Comparison of ENCODE assay signal across 10 cellular contexts in the genomic region with DNA sequence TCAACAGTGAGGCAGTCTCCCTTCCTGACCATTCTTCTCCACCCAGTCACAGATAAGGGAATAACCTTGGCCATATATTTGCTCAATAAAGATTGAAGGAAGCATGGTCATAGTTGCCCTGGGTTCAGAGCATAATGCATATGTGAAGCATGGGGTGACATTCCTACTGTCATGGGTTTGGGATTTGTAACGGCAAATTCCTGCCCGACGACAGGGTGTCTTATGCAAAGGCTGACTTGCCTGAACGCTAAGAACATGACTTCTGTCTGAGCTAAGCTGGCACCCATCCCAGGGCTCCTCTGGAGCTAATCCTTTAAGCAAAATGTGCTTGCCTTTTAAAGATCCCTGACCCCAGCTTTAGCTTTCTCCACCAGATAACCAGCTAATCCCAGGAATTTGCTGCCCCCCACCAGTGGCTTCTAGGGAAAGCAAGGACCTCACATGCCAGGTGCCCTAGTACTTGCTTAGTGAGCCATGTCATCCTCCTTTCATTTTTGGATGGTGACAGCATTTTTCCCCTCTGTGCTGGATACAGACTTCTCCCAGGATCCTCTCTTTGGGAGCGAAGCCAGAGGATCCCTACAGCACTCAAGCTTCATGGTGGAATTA. TPM values are rescaled to one million over a fixed set of nuclear protein-coding genes. Genes with fewer than 3 reads are reported as not detected.
DNase-seq lines count a peak whose midpoint lies in the region; ATAC-seq and TF ChIP-seq lines count a peak whose summit lies in the region.
"Had no signal": no experiment of that assay in that cellular context is flagged by ENCODE, and none has a peak within 500 bp of the region (broad histone marks: within the 10 kb centered on the region; RNA-seq: fewer than 3 reads in every experiment).

No MANE protein-coding gene starts in this region.

- no peaks in the 10 kb centered on the region for H3K9me3 ChIP-seq in tibial artery

- TF ChIP-seq CTCF in brain (conservative IDR thresholded peaks at IDR 0.05) (no peak), tibial artery (IDR thresholded peaks at IDR 0.05) (no peak)

- H3K27me3 ChIP-seq in tibial artery = no peaks in the 10 kb centered on the region

- H3K36me3 Mint-ChIP-seq in activated CD4-positive, alpha-beta T cell treated with anti-CD3 and anti-CD28 coated beads for 36 hours (ENCODE audit: low read depth) = peaks cover 74% of the 10 kb centered on the region
- peaks cover 75% of the 10 kb centered on the region for H3K36me3 Mint-ChIP-seq in activated CD4-positive, alpha-beta T cell treated with anti-CD3 and anti-CD28 coated beads, Interleukin-2, amount 10 ng/mL, durations not matched to agents 7 days and 5 days (ENCODE audit: low read depth)
- H3K36me3 Mint-ChIP-seq in brain (peaks cover 39% of the 10 kb centered on the region), immature natural killer cell (peaks cover 20 to 67% (median 45%) of the 10 kb centered on the region in 3 donors)

- CTCF ChIA-PET in activated CD4-positive, alpha-beta T cell treated with anti-CD3 and anti-CD28 coated beads for 36 hours (lab: Charles Lee) = interaction anchor here (0.8 to 3.8 kb wide), 4 partner anchors 9 to 38 kb away, joined by 3 to 17 read pairs (median 4); no protein-coding TSS in a partner anchor
- CTCF ChIA-PET in activated CD4-positive, alpha-beta T cell treated with anti-CD3 and anti-CD28 coated beads, Interleukin-2, amount 10 ng/mL, durations not matched to agents 7 days and 5 days (lab: Charles Lee) = interaction anchor here (0.6 to 2.7 kb wide), 6 partner anchors 9 to 35 kb away, joined by 3 to 14 read pairs (median 4); a partner anchor contains a TSS

- intact Hi-C loops in activated CD4-positive, alpha-beta T cell treated with anti-CD3 and anti-CD28 coated beads for 36 hours (cut with DNase I, micrococcal nuclease) = no loop called here
- intact Hi-C loops in tibial artery (cut with DNase I; ENCODE audit: low total_unique reads) = no loop called here

- no peaks in the 10 kb centered on the region for H3K27me3 Mint-ChIP-seq in activated CD4-positive, alpha-beta T cell treated with anti-CD3 and anti-CD28 coated beads for 36 hours
- H3K27me3 Mint-ChIP-seq in activated CD4-positive, alpha-beta T cell treated with anti-CD3 and anti-CD28 coated beads, Interleukin-2, amount 10 ng/mL, durations not matched to agents 7 days and 5 days = no peaks in the 10 kb centered on the region
- H3K27me3 Mint-ChIP-seq in brain (no peaks in the 10 kb centered on the region), immature natural killer cell (ENCODE audit: low read depth in 3 of 3) (no peaks in the 10 kb centered on the region)
- H3K27me3 Mint-ChIP-seq: B cell had no signal

- no peak overlapping the region for H3K4me3 Mint-ChIP-seq in activated CD4-positive, alpha-beta T cell treated with anti-CD3 and anti-CD28 coated beads for 36 hours
- H3K4me3 Mint-ChIP-seq in activated CD4-positive, alpha-beta T cell treated with anti-CD3 and anti-CD28 coated beads, Interleukin-2, amount 10 ng/mL, durations not matched to agents 7 days and 5 days = no peak overlapping the region
- H3K4me3 Mint-ChIP-seq in brain (peak overlapping the region in 4 of 5 experiments; percentile 9 to 35 (median 26)), immature natural killer cell (no peak overlapping the region)
- H3K4me3 Mint-ChIP-seq: B cell had no signal

- peak overlapping the region; percentile 55 for H3K27ac Mint-ChIP-seq in activated CD4-positive, alpha-beta T cell treated with anti-CD3 and anti-CD28 coated beads for 36 hours
- H3K27ac Mint-ChIP-seq in activated CD4-positive, alpha-beta T cell treated with anti-CD3 and anti-CD28 coated beads, Interleukin-2, amount 10 ng/mL, durations not matched to agents 7 days and 5 days = no peak overlapping the region
- H3K27ac Mint-ChIP-seq in brain (peak overlapping the region; percentile 82 to 97 (median 94)), immature natural killer cell (peak overlapping the region in 4 of 6 donors; percentile 3 to 73 (median 46))

- peaks cover 81 to 93% (median 92%) of the 10 kb centered on the region in 3 donors for H3K36me3 ChIP-seq in tibial artery

- H3K9me3 Mint-ChIP-seq in activated CD4-positive, alpha-beta T cell treated with anti-CD3 and anti-CD28 coated beads for 36 hours (ENCODE audit: low read depth) = no peaks in the 10 kb centered on the region
- H3K9me3 Mint-ChIP-seq in activated CD4-positive, alpha-beta T cell treated with anti-CD3 and anti-CD28 coated beads, Interleukin-2, amount 10 ng/mL, durations not matched to agents 7 days and 5 days = no peaks in the 10 kb centered on the region
- H3K9me3 Mint-ChIP-seq in brain (no peaks in the 10 kb centered on the region), immature natural killer cell (no peaks in the 10 kb centered on the region)

- peaks cover 0 to 13% (median 4%) of the 10 kb centered on the region in 4 donors for H3K4me1 ChIP-seq in tibial artery

- no peak for ATAC-seq in activated CD4-positive, alpha-beta T cell treated with anti-CD3 and anti-CD28 coated beads for 36 hours
- no peak for ATAC-seq in HG02642 (IDR thresholded peaks at IDR 0.05; ENCODE audit: poor library complexity, unreplicated experiment)

- POLR2A ChIA-PET in activated CD4-positive, alpha-beta T cell treated with anti-CD3 and anti-CD28 coated beads for 36 hours (lab: Charles Lee) = no interaction called here
- POLR2A ChIA-PET in activated CD4-positive, alpha-beta T cell treated with anti-CD3 and anti-CD28 coated beads, Interleukin-2, amount 10 ng/mL, durations not matched to agents 7 days and 5 days (lab: Charles Lee) = interaction anchor here (0.6 kb wide), 1 partner anchor 20 kb away, joined by 3 read pairs; no protein-coding TSS in a partner anchor

- peak overlapping the region; percentile 20 to 39 for H3K27ac ChIP-seq in tibial artery

- H3K4me3 ChIP-seq in tibial artery = no peak overlapping the region

- DNase-seq in activated CD4-positive, alpha-beta T cell treated with anti-CD3 and anti-CD28 coated beads for 36 hours = no peak
- no peak for DNase-seq in activated CD4-positive, alpha-beta T cell treated with anti-CD3 and anti-CD28 coated beads, Interleukin-2, amount 10 ng/mL, durations not matched to agents 7 days and 5 days
- DNase-seq in immature natural killer cell (no peak), tibial artery (peak; percentile 58 to 77), NCI-H2107 (lab: John Stamatoyannopoulos, UW) (no peak), activated T-cell treated with anti-CD3 and anti-CD28 coated beads for 4 hours (no peak)
- DNase-seq: NCI-H748 treated with DMSO at 0.1 percent for 48 hours had no signal

- H3K4me1 Mint-ChIP-seq in activated CD4-positive, alpha-beta T cell treated with anti-CD3 and anti-CD28 coated beads for 36 hours = peaks cover 13% of the 10 kb centered on the region
- H3K4me1 Mint-ChIP-seq in activated CD4-positive, alpha-beta T cell treated with anti-CD3 and anti-CD28 coated beads, Interleukin-2, amount 10 ng/mL, durations not matched to agents 7 days and 5 days = peaks cover 14% of the 10 kb centered on the region
- H3K4me1 Mint-ChIP-seq in brain (peaks cover 36% of the 10 kb centered on the region), immature natural killer cell (peaks cover 3 to 23% of the 10 kb centered on the region in 2 donors)
- H3K4me1 Mint-ChIP-seq: B cell had no signal

RNA-seq across cellular contexts. Expression of a gene that starts 11.7 kb away (rescaled TPM):
- total RNA-seq in activated CD4-positive, alpha-beta T cell treated with anti-CD3 and anti-CD28 coated beads for 36 hours = 10 to 100 TPM; 17.4 to 21.7 TPM
- total RNA-seq in activated CD4-positive, alpha-beta T cell treated with anti-CD3 and anti-CD28 coated beads, Interleukin-2, amount 10 ng/mL, durations not matched to agents 7 days and 5 days = 10 to 100 TPM; 25.9 to 28.6 TPM
- 12.9 TPM for polyA plus RNA-seq in brain (ENCODE audit: insufficient read depth, low read depth, low replicate concordance)
- polyA plus RNA-seq in immature natural killer cell = 10 to 100 TPM; 22.7 to 31.2 (median 24.4) TPM

RNA-seq across cellular contexts. Expression of a gene that starts 11.8 kb away (rescaled TPM):
- 10 to 100 TPM; 62.7 to 70.7 TPM for total RNA-seq in activated CD4-positive, alpha-beta T cell treated with anti-CD3 and anti-CD28 coated beads for 36 hours
- 10 to 100 TPM; 76.9 TPM for total RNA-seq in activated CD4-positive, alpha-beta T cell treated with anti-CD3 and anti-CD28 coated beads, Interleukin-2, amount 10 ng/mL, durations not matched to agents 7 days and 5 days
- polyA plus RNA-seq in brain (ENCODE audit: insufficient read depth, low read depth, low replicate concordance) (53.6 TPM), immature natural killer cell (10 to 100 TPM; 30.8 to 51.8 (median 44.2) TPM)

RNA-seq across cellular contexts. Expression of a gene that starts 34.7 kb away (rescaled TPM):
- 10 to 100 TPM; 55.7 to 58.7 TPM for total RNA-seq in activated CD4-positive, alpha-beta T cell treated with anti-CD3 and anti-CD28 coated beads for 36 hours
- total RNA-seq in activated CD4-positive, alpha-beta T cell treated with anti-CD3 and anti-CD28 coated beads, Interleukin-2, amount 10 ng/mL, durations not matched to agents 7 days and 5 days = 100 to 1,000 TPM; 116 to 130 TPM
- polyA plus RNA-seq in brain (ENCODE audit: insufficient read depth, low read depth, low replicate concordance) = 4.8 TPM
- polyA plus RNA-seq in immature natural killer cell = 10 to 100 TPM in 1 of 3 donors, 1 to 10 TPM in 2; 1.9 to 12.8 (median 6.0) TPM

RNA-seq across cellular contexts. Expression of a gene that starts 53.8 kb away (rescaled TPM):
- total RNA-seq in activated CD4-positive, alpha-beta T cell treated with anti-CD3 and anti-CD28 coated beads for 36 hours = 1 to 10 TPM; 6.0 to 7.0 TPM
- 10 to 100 TPM in 1 of 2 experiments, 1 to 10 TPM in 1; 8.4 to 10.1 TPM for total RNA-seq in activated CD4-positive, alpha-beta T cell treated with anti-CD3 and anti-CD28 coated beads, Interleukin-2, amount 10 ng/mL, durations not matched to agents 7 days and 5 days
- polyA plus RNA-seq in brain (ENCODE audit: insufficient read depth, low read depth, low replicate concordance) = 12.2 TPM
- polyA plus RNA-seq in immature natural killer cell = 10 to 100 TPM in 1 of 3 donors, 1 to 10 TPM in 2; 4.8 to 10.7 (median 9.0) TPM

Comparison
In these comparisons a context has a peak if more than half of its experiments do, and no peak if none do; other contexts are left out.
1. DNase-seq: peak in tibial artery (2 of 2); none in activated CD4-positive, alpha-beta T cell treated with anti-CD3 and anti-CD28 coated beads for 36 hours (single experiment), activated CD4-positive, alpha-beta T cell treated with anti-CD3 and anti-CD28 coated beads, Interleukin-2, amount 10 ng/mL, durations not matched to agents 7 days and 5 days (single experiment), immature natural killer cell (0 of 3), NCI-H2107 (single experiment) and activated T-cell treated with anti-CD3 and anti-CD28 coated beads for 4 hours (single experiment).
2. H3K4me3 Mint-ChIP-seq: peak in brain (4 of 5); none in activated CD4-positive, alpha-beta T cell treated with anti-CD3 and anti-CD28 coated beads for 36 hours (single experiment), activated CD4-positive, alpha-beta T cell treated with anti-CD3 and anti-CD28 coated beads, Interleukin-2, amount 10 ng/mL, durations not matched to agents 7 days and 5 days (single experiment) and immature natural killer cell (0 of 5).